ENCODE assay signal across 9 cellular contexts in the genomic region with DNA sequence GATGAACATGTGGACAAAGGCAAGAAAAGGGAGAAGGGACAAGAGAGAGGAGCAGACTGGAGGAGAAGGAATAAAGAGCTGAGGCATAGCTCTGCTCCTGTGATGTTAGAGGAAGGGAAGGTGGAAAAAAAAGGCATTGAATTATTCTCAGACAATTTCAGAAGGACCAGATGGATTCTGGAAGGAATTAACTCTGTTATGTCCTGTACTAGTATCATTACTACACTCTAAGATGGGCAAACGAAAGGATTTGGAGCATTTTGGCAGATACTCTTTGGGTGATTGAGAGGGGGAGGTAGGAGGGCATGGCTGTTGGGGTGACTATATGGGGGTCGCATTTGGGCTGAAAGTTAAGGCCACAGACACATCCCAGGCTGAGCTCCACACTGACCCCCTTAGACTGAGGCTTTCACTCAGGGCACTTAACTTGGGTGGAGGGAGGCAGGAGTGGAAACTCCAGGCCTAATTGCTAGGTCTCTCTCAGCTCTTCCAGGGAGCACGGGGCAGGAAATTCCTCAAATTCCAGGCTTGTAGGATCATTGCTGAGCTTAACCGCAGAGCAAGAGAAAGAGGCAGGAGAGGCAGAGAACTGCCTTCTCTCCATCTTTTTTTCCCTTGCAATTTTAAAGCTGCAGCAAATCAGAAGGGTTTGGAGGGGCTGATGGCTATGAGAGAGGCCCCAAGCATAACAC. TPM values are rescaled to one million over a fixed set of nuclear protein-coding genes. Genes with fewer than 3 reads are reported as not detected.
A peak's percentile ranks its signal among the peaks of the same experiment; 100 is the strongest.
DNase-seq lines count a peak whose midpoint lies in the region; ATAC-seq, FAIRE-seq and TF ChIP-seq lines count a peak whose summit lies in the region.
"Had no signal": no experiment of that assay in that cellular context is flagged by ENCODE, and none has a peak within 500 bp of the region (broad histone marks: within the 10 kb centered on the region; RNA-seq: fewer than 3 reads in every experiment).

No MANE protein-coding gene starts in this region.

- ATAC-seq in Right ventricle myocardium superior (ENCODE audit: poor library complexity), result peak; percentile 81
- ATAC-seq in HG03097 (IDR thresholded peaks at IDR 0.05; ENCODE audit: low FRiP score, unreplicated experiment), result no peak
- ATAC-seq in HG03159 (IDR thresholded peaks at IDR 0.05; ENCODE audit: unreplicated experiment), result no peak
- no peak for ATAC-seq in GM21381 (IDR thresholded peaks at IDR 0.05; ENCODE audit: unreplicated experiment)

- H3K27ac Mint-ChIP-seq in progenitor cell of endocrine pancreas, result peak overlapping the region; percentile 97

- DNase-seq in ELR (ENCODE audit: low read depth) (peak; percentile 97), Right ventricle myocardium superior (no peak), progenitor cell of endocrine pancreas (ENCODE audit: low spot score, unreplicated experiment) (no peak), DMS79 (lab: John Stamatoyannopoulos, UW) (no peak)
- DNase-seq: NCI-H748 treated with DMSO at 0.1 percent for 48 hours had no signal

- no peaks in the 10 kb centered on the region for H3K9me3 Mint-ChIP-seq in progenitor cell of endocrine pancreas (ENCODE audit: low read depth)

- H3K4me3 Mint-ChIP-seq in progenitor cell of endocrine pancreas (ENCODE audit: low read depth), result no peak overlapping the region

- intact Hi-C loops in Right ventricle myocardium superior (cut with DNase I), result no loop called here

- FAIRE-seq in TTC549 (lab: Jason Lieb, UNC), result peak; percentile 96

- no peaks in the 10 kb centered on the region for H3K27me3 Mint-ChIP-seq in progenitor cell of endocrine pancreas

- H3K4me1 Mint-ChIP-seq in progenitor cell of endocrine pancreas (ENCODE audit: low read depth), result peaks cover 44% of the 10 kb centered on the region

- H3K36me3 Mint-ChIP-seq in progenitor cell of endocrine pancreas (ENCODE audit: insufficient read depth), result peaks cover 4% of the 10 kb centered on the region

- TF ChIP-seq CTCF in progenitor cell of endocrine pancreas (IDR thresholded peaks at IDR 0.05; ENCODE audit: unreplicated experiment), result no peak

RNA-seq across cellular contexts. Expression of a gene that starts 25.9 kb away (rescaled TPM):
- 9.5 TPM for total RNA-seq in Right ventricle myocardium superior
- total RNA-seq in progenitor cell of endocrine pancreas, result 43.8 and 46.3 TPM in 2 replicates
